8 cellular contexts compared by ENCODE assay signal in genomic region chr13:49936943-49937273, GRCh38. TPM values are rescaled to one million over a fixed set of nuclear protein-coding genes. Genes with fewer than 3 reads are reported as not detected.
DNase-seq lines count a peak whose midpoint lies in the region; ATAC-seq, FAIRE-seq and TF ChIP-seq lines count a peak whose summit lies in the region.

No MANE protein-coding gene starts in this region.

- peak overlapping the region; percentile 44 for H3K27ac ChIP-seq in HL-60 (replicated peaks)
- no peak overlapping the region for H3K27ac ChIP-seq in brain microvascular endothelial cell
- peak overlapping the region; percentile 89 for H3K27ac ChIP-seq in lower lobe of right lung

- peaks cover 46% of the 10 kb centered on the region for H3K4me1 ChIP-seq in lower lobe of right lung

- ATAC-seq in lower lobe of right lung = no peak

- FAIRE-seq in urothelium cell line (lab: Jason Lieb, UNC) = no peak

- H3K27me3 ChIP-seq in HL-60 (ENCODE audit: insufficient read depth, poor library complexity, severe bottlenecking) (no peaks in the 10 kb centered on the region), brain microvascular endothelial cell (replicated peaks) (no peaks in the 10 kb centered on the region), lower lobe of right lung (ENCODE audit: low read depth) (no peaks in the 10 kb centered on the region)

- H3K36me3 ChIP-seq in brain microvascular endothelial cell (replicated peaks) = no peaks in the 10 kb centered on the region
- no peaks in the 10 kb centered on the region for H3K36me3 ChIP-seq in lower lobe of right lung

- no peaks in the 10 kb centered on the region for H3K9me3 ChIP-seq in lower lobe of right lung

- intact Hi-C loops in lower lobe of right lung (cut with DNase I) = no loop called here

- DNase-seq in GM12865 (ENCODE audit: low read depth) = no peak
- peak in 1 of 2 experiments; percentile 5 for DNase-seq in HL-60 (ENCODE audit: low read depth in 1 of 2, low spot score in 1 of 2)
- no peak for DNase-seq in brain microvascular endothelial cell
- no peak for DNase-seq in lower lobe of right lung
- peak; percentile 5 for DNase-seq in urothelium cell line (ENCODE audit: low spot score)
- DNase-seq in NCI-H526 treated with DMSO at 0.1 percent for 48 hours (lab: John Stamatoyannopoulos, UW) = no peak
- no peak for DNase-seq in stimulated activated CD4-positive, alpha-beta T cell treated with anti-CD3 and anti-CD28 coated beads, Interleukin-15, amount 100 ng/mL, for 24 hours
- DNase-seq in middle frontal gyrus (ENCODE audit: extremely low spot score, low spot score) = no peak

- peak overlapping the region; percentile 77 for H3K4me3 ChIP-seq in GM12865 (ENCODE audit: low read depth, low read length)
- peak overlapping the region; percentile 96 for H3K4me3 ChIP-seq in HL-60 (replicated peaks; ENCODE audit: insufficient read depth, low read length)
- peak overlapping the region; percentile 90 for H3K4me3 ChIP-seq in brain microvascular endothelial cell (ENCODE audit: low read depth, low read length)
- peak overlapping the region; percentile 85 for H3K4me3 ChIP-seq in lower lobe of right lung

- TF ChIP-seq CTCF in GM12865 (IDR thresholded peaks at IDR 0.05; ENCODE audit: insufficient read depth, low read depth, low read length, missing control alignments) (no peak), HL-60 (IDR thresholded peaks at IDR 0.05; ENCODE audit: insufficient read depth, low read length) (no peak), brain microvascular endothelial cell (IDR thresholded peaks at IDR 0.05; ENCODE audit: low read depth, low read length, missing control alignments) (no peak), lower lobe of right lung (IDR thresholded peaks at IDR 0.05) (no peak)

- in situ Hi-C loops in brain microvascular endothelial cell (cut with HindIII; ENCODE audit: low pct_ligation_motif_present, low sequenced_read_pairs) = no loop called here

RNA-seq across cellular contexts. Expression of gene SPRYD7, which starts 0.8 kb away (rescaled TPM):
- total RNA-seq in lower lobe of right lung = 11.4 TPM

RNA-seq across cellular contexts. Expression of gene TRIM13, which starts 59.9 kb away (rescaled TPM):
- total RNA-seq in lower lobe of right lung = 31.1 TPM
